ENCODE assay signal across 8 cellular contexts in genomic region chr2:160492401-160493226, GRCh38. TPM values are rescaled to one million over a fixed set of nuclear protein-coding genes. Genes with fewer than 3 reads are reported as not detected.
DNase-seq lines count a peak whose midpoint lies in the region; ATAC-seq and TF ChIP-seq lines count a peak whose summit lies in the region.

No MANE protein-coding gene starts in this region.

- DNase-seq in NB4 (ENCODE audit: low read depth) = peak; percentile 65
- DNase-seq in activated CD4-positive, alpha-beta T cell treated with anti-CD3 and anti-CD28 coated beads for 4 hours = peak; percentile 57 to 64
- DNase-seq in colonic mucosa = peak; percentile 57
- peak; percentile 72 to 89 for DNase-seq in left lung
- peak; percentile 37 to 39 for DNase-seq in stimulated activated CD4-positive, alpha-beta T cell treated with anti-CD3 and anti-CD28 coated beads, Interleukin-4, amount 100 ng/mL, for 48 hours (ENCODE audit: low read depth in 2 of 2)
- DNase-seq in MV-4-11 (lab: John Stamatoyannopoulos, UW) = no peak

- H3K4me3 ChIP-seq in NB4 (ENCODE audit: low read depth, low read length) = peak overlapping the region; percentile 62
- H3K4me3 ChIP-seq in colonic mucosa = peak overlapping the region; percentile 65
- H3K4me3 ChIP-seq in left lung = peak overlapping the region; percentile 66 to 82

- H3K9me3 ChIP-seq in colonic mucosa = no peaks in the 10 kb centered on the region
- no peaks in the 10 kb centered on the region for H3K9me3 ChIP-seq in left lung

- intact Hi-C loops in colonic mucosa (cut with DNase I) (no loop called here), left lung (cut with DNase I) (no loop called here)

- no peaks in the 10 kb centered on the region for H3K4me1 ChIP-seq in colonic mucosa
- H3K4me1 ChIP-seq in left lung = peaks cover 5 to 33% of the 10 kb centered on the region in 2 donors

- TF ChIP-seq POLR2A in NB4 (IDR thresholded peaks at IDR 0.05; ENCODE audit: extremely low read depth, insufficient read length) = peak; percentile 17

- H3K27ac ChIP-seq in colonic mucosa (peak overlapping the region; percentile 78), left lung (peak overlapping the region; percentile 91 to 96)

- H3K27me3 ChIP-seq in colonic mucosa (peaks cover 7% of the 10 kb centered on the region), left lung (peaks cover 0 to 33% of the 10 kb centered on the region in 2 donors)

- TF ChIP-seq CTCF in NB4 (IDR thresholded peaks at IDR 0.05; ENCODE audit: low read depth, low read length) = no peak
- TF ChIP-seq CTCF in colonic mucosa (IDR thresholded peaks at IDR 0.05) = no peak
- TF ChIP-seq CTCF in left lung (IDR thresholded peaks at IDR 0.05) = no peak

- H3K36me3 ChIP-seq in colonic mucosa = no peaks in the 10 kb centered on the region
- no peaks in the 10 kb centered on the region for H3K36me3 ChIP-seq in left lung

- H3K9ac ChIP-seq in colonic mucosa (ENCODE audit: low read depth in 2 of 2, low read length in 2 of 2) = peak overlapping the region; percentile 46 to 65

- ATAC-seq in GM18511 (IDR thresholded peaks at IDR 0.05; ENCODE audit: unreplicated experiment) (peak; percentile 43), left lung (peak; percentile 82), GM21526 (IDR thresholded peaks at IDR 0.05; ENCODE audit: low FRiP score, unreplicated experiment) (no peak)

RNA-seq across cellular contexts. Expression of gene RBMS1, which starts 1.0 kb away (rescaled TPM):
- total RNA-seq in colonic mucosa (10 to 100 TPM in 1 of 2 donors, 1 to 10 TPM in 1; 6.3 to 21.1 TPM), left lung (100 to 1,000 TPM in 1 of 2 donors, 10 to 100 TPM in 1; 91.7 to 119 TPM)

Comparison
In these comparisons a context has a peak if more than half of its experiments do, and no peak if none do; other contexts are left out.
1. RNA of gene RBMS1, which starts 1.0 kb away (total RNA-seq): 91.7 to 119 TPM in left lung; 6.3 to 21.1 TPM in colonic mucosa; every median in the first group is over 4 times any median in the second.
2. Peak in every context shown above with its lines, with median percentiles within 50 percentile points of each other: H3K4me3 ChIP-seq.